ENCODE assay signal across 29 cellular contexts in genomic region chr19:52613299-52613906, GRCh38.
"Had no signal": no experiment of that assay in that cellular context is flagged by ENCODE, and none has a peak within 500 bp of the region (broad histone marks: within the 10 kb centered on the region; RNA-seq: fewer than 3 reads in every experiment).

No MANE protein-coding gene starts in this region.

- H3K27ac ChIP-seq: adrenal gland, SJCRH30, SK-N-MC, WERI-Rb-1 had no signal

- FAIRE-seq: bronchial epithelial cell had no signal

- H3K4me3 ChIP-seq: SJCRH30, SK-N-MC had no signal

- ATAC-seq: activated CD8-positive, alpha-beta memory T cell treated with anti-CD3 and anti-CD28 coated beads, Interleukin-2, amount 10 ng/mL, durations not matched to agents 7 days and 5 days; activated T-cell treated with anti-CD3 and anti-CD28 coated beads, Interleukin-2, amount 50 U/mL, for 72 hours; activated T-helper 17 cell treated with anti-CD3 and anti-CD28 coated beads, Interleukin-2, amount 50 U/mL, for 72 hours; Panc1 had no signal

- DNase-seq: activated CD4-positive, alpha-beta memory T cell treated with anti-CD3 and anti-CD28 coated beads, Interleukin-2, amount 10 ng/mL, durations not matched to agents 7 days and 5 days; activated CD4-positive, alpha-beta T cell treated with anti-CD3 and anti-CD28 coated beads for 1 hour; activated CD4-positive, alpha-beta T cell treated with anti-CD3 and anti-CD28 coated beads for 48 hours; activated CD4-positive, CD25-positive, alpha-beta regulatory T cell; activated CD8-positive, alpha-beta memory T cell treated with anti-CD3 and anti-CD28 coated beads for 24 hours; activated CD8-positive, alpha-beta memory T cell treated with anti-CD3 and anti-CD28 coated beads, Interleukin-2, amount 10 ng/mL, durations not matched to agents 7 days and 5 days; activated CD8-positive, alpha-beta memory T cell treated with anti-CD3 and anti-CD28 coated beads, Interleukin-2, amount 50 U/mL, for 48 hours; activated effector memory CD4-positive, alpha-beta T cell treated with anti-CD3 and anti-CD28 coated beads, Interleukin-2, amount 50 U/mL, for 16 hours; activated naive CD4-positive, alpha-beta T cell; activated naive CD4-positive, alpha-beta T cell treated with anti-CD3 and anti-CD28 coated beads, Interleukin-2, amount 50 U/mL, for 16 hours; activated naive CD8-positive, alpha-beta T cell treated with anti-CD3 and anti-CD28 coated beads, Interleukin-2, amount 10 ng/mL, durations not matched to agents 7 days and 5 days; activated T-cell treated with anti-CD3 and anti-CD28 coated beads, Interleukin-2, amount 50 U/mL, for 72 hours; adrenal gland; caudate nucleus; cerebellar nuclear complex; NCI-H1048; NCI-H1436 treated with DMSO at 0.1 percent for 48 hours; NCI-H1694 treated with DMSO at 0.1 percent for 48 hours; NCI-H2029; NCI-H345; NCI-H524 treated with DMSO at 0.1 percent for 48 hours; SHP77; SJCRH30; T1000; WERI-Rb-1 had no signal

- H3K27me3 ChIP-seq: adrenal gland, SJCRH30 had no signal

- H3K4me1 ChIP-seq: adrenal gland, SJCRH30 had no signal
